Comparison of ENCODE assay signal across 16 cellular contexts in the genomic region with DNA sequence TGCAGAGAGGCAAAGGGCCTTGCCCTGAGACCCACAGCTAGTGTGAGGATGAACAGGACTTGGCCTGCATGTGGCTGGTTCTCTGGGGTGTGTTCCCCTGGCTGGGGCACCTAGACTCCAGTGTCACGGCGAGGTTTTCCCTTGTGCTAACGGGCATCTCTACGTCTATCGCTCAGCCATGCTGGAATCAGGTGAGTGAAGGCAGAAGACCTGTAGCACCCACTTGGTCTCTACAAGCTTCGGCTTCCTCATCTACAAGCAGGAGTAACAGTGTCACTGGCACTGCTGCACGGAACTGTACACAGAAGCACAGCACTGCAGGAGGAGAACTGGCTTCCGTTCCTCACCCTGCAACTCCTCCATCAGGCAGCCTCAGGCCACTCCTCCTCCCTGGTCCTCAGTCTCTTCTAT. TPM values are rescaled to one million over a fixed set of nuclear protein-coding genes. Genes with fewer than 3 reads are reported as not detected.
DNase-seq lines count a peak whose midpoint lies in the region; ATAC-seq and TF ChIP-seq lines count a peak whose summit lies in the region.
"Had no signal": no experiment of that assay in that cellular context is flagged by ENCODE, and none has a peak within 500 bp of the region (broad histone marks: within the 10 kb centered on the region; RNA-seq: fewer than 3 reads in every experiment).

No MANE protein-coding gene starts in this region.

- no peak overlapping the region for H3K4me2 ChIP-seq in neural progenitor cell

- H3K4me1 Mint-ChIP-seq in brain, result peaks cover 43% of the 10 kb centered on the region
- H3K4me1 Mint-ChIP-seq in neural progenitor cell, result peaks cover 62% of the 10 kb centered on the region
- H3K4me1 Mint-ChIP-seq in type B pancreatic cell (ENCODE audit: unreplicated experiment), result peaks cover 22% of the 10 kb centered on the region

- H3K4me3 Mint-ChIP-seq in brain, result no peak overlapping the region
- H3K4me3 Mint-ChIP-seq in neural progenitor cell, result no peak overlapping the region
- no peak overlapping the region for H3K4me3 Mint-ChIP-seq in type B pancreatic cell

- H3K9me3 Mint-ChIP-seq in brain, result no peaks in the 10 kb centered on the region
- no peaks in the 10 kb centered on the region for H3K9me3 Mint-ChIP-seq in neural progenitor cell
- H3K9me3 Mint-ChIP-seq in type B pancreatic cell, result no peaks in the 10 kb centered on the region

- no peaks in the 10 kb centered on the region for H3K79me2 ChIP-seq in neural progenitor cell (ENCODE audit: low read depth)

- peaks cover 20% of the 10 kb centered on the region for H3K36me3 Mint-ChIP-seq in brain
- peaks cover 9% of the 10 kb centered on the region for H3K36me3 Mint-ChIP-seq in neural progenitor cell
- peaks cover 6% of the 10 kb centered on the region for H3K36me3 Mint-ChIP-seq in type B pancreatic cell

- DNase-seq in cardiac muscle cell (ENCODE audit: low read depth in 1 of 2, low spot score in 1 of 2) (no peak), neural progenitor cell (ENCODE audit: low spot score) (no peak), type B pancreatic cell (ENCODE audit: extremely low spot score, unreplicated experiment) (no peak), NCI-H1694 treated with DMSO at 0.1 percent for 48 hours (lab: John Stamatoyannopoulos, UW) (no peak)
- no peak for DNase-seq in stimulated activated CD4-positive, alpha-beta T cell treated with anti-CD3 and anti-CD28 coated beads, Interleukin-4, amount 100 ng/mL, for 24 hours
- DNase-seq: activated CD8-positive, alpha-beta memory T cell treated with anti-CD3 and anti-CD28 coated beads for 24 hours; activated naive CD4-positive, alpha-beta T cell; NCI-H2107; small intestine had no signal

- H3K27me3 Mint-ChIP-seq in brain (no peaks in the 10 kb centered on the region), neural progenitor cell (ENCODE audit: insufficient read depth, low read depth) (peaks cover 4% of the 10 kb centered on the region), type B pancreatic cell (no peaks in the 10 kb centered on the region)

- H3K36me3 ChIP-seq in cardiac muscle cell (no peaks in the 10 kb centered on the region), neural progenitor cell (no peaks in the 10 kb centered on the region)

- H3K4me1 ChIP-seq in cardiac muscle cell (ENCODE audit: low read depth), result peaks cover 35% of the 10 kb centered on the region
- peaks cover 26% of the 10 kb centered on the region for H3K4me1 ChIP-seq in neural progenitor cell

- H3K27ac Mint-ChIP-seq in brain (peak overlapping the region in 4 of 5 experiments; percentile 36 to 64 (median 42)), neural progenitor cell (peak overlapping the region; percentile 3), type B pancreatic cell (peak overlapping the region; percentile 87)

- H3K27me3 ChIP-seq in cardiac muscle cell (no peaks in the 10 kb centered on the region), neural progenitor cell (no peaks in the 10 kb centered on the region)
- H3K27me3 ChIP-seq: neutrophil, SJSA1 had no signal

- TF ChIP-seq CTCF in brain (conservative IDR thresholded peaks at IDR 0.05), result no peak
- no peak for TF ChIP-seq CTCF in cardiac muscle cell (IDR thresholded peaks at IDR 0.05; ENCODE audit: low read depth, low read length)
- TF ChIP-seq CTCF in neural progenitor cell (IDR thresholded peaks at IDR 0.05), result no peak
- TF ChIP-seq CTCF in type B pancreatic cell (conservative IDR thresholded peaks at IDR 0.05), result no peak

- H3K9ac ChIP-seq in neural progenitor cell, result no peak overlapping the region

- ATAC-seq in HG03135 (IDR thresholded peaks at IDR 0.05; ENCODE audit: unreplicated experiment), result no peak
- ATAC-seq: left lobe of liver had no signal

- no peaks in the 10 kb centered on the region for H3F3A ChIP-seq in neural progenitor cell (ENCODE audit: low read depth)

- peak overlapping the region; percentile 96 for H3K27ac ChIP-seq in cardiac muscle cell
- no peak overlapping the region for H3K27ac ChIP-seq in neural progenitor cell
- H3K27ac ChIP-seq: epithelial cell of prostate, neutrophil, SJSA1 had no signal

- no peak overlapping the region for H3K4me3 ChIP-seq in cardiac muscle cell
- H3K4me3 ChIP-seq in neural progenitor cell, result no peak overlapping the region
- H3K4me3 ChIP-seq: BLaER1 treated with 17β-estradiol and CSF1 and Interleukin-3, amounts not matched to agents 10 nM and 100 nM; SJSA1 had no signal

- no peak overlapping the region for H2AFZ ChIP-seq in neural progenitor cell (replicated peaks)

- H4K20me1 ChIP-seq in neural progenitor cell (ENCODE audit: low read depth), result peaks cover 7% of the 10 kb centered on the region

- H3K9me3 ChIP-seq in cardiac muscle cell (ENCODE audit: low read depth), result no peaks in the 10 kb centered on the region
- no peaks in the 10 kb centered on the region for H3K9me3 ChIP-seq in neural progenitor cell (ENCODE audit: low read depth)
- H3K9me3 ChIP-seq: BLaER1 treated with 17β-estradiol and CSF1 and Interleukin-3, amounts not matched to agents 10 nM and 100 nM; neutrophil; SJSA1 had no signal

RNA-seq across cellular contexts. Expression of gene HS1BP3, which starts 30.6 kb away (rescaled TPM):
- polyA plus RNA-seq in brain (ENCODE audit: insufficient read depth, low read depth, low replicate concordance), result 46.7 TPM
- total RNA-seq in cardiac muscle cell, result 18.3 and 20.3 TPM in 2 replicates
- polyA plus RNA-seq in cardiac muscle cell, result 12.0 and 13.5 TPM in 2 replicates
- 10.0 and 19.5 TPM in 2 replicates for total RNA-seq in neural progenitor cell (ENCODE audit: low replicate concordance)
- total RNA-seq in type B pancreatic cell (ENCODE audit: low replicate concordance), result 22.1 and 24.3 TPM in 2 replicates

RNA-seq across cellular contexts. Expression of gene GDF7, which starts 46.7 kb away (rescaled TPM):
- polyA plus RNA-seq in brain (ENCODE audit: insufficient read depth, low read depth, low replicate concordance) (0.10 TPM), cardiac muscle cell (0.05 and 0.09 TPM in 2 replicates)
- total RNA-seq in cardiac muscle cell (0.14 and 0.15 TPM in 2 replicates), neural progenitor cell (ENCODE audit: low replicate concordance) (not detected in 2 replicates), type B pancreatic cell (ENCODE audit: low replicate concordance) (0.31 and 24.3 TPM in 2 replicates)

Comparison
In these comparisons a context has a peak if more than half of its experiments do, and no peak if none do; other contexts are left out.
1. H3K27ac Mint-ChIP-seq: peak in every context shown above with its lines; median percentile 87 in type B pancreatic cell; 42 in brain; 3 in neural progenitor cell.